In genomic region chr1:111507411-111508201, GRCh38 we compare ENCODE assay signal across 1 cellular context.
TF ChIP-seq lines count a peak whose summit lies in the region.

No MANE protein-coding gene starts in this region.

TF ChIP-seq in HepG2, 621 proteins besides CTCF, POLR2A, EP300 and RAD21 (continued from another document and continues in another):
- TF ChIP-seq KAT7 (CRISPR knock-in tag; IDR thresholded peaks at IDR 0.05; ENCODE audit: borderline replicate concordance) (no peak), KMT2B (CRISPR knock-in tag; IDR thresholded peaks at IDR 0.05) (no peak; the same call in none of the 2 replicates), NR3C1 (CRISPR knock-in tag; IDR thresholded peaks at IDR 0.05) (no peak), SRSF9 (IDR thresholded peaks at IDR 0.05; ENCODE audit: borderline replicate concordance, insufficient read depth, low read depth, low read length, poor library complexity, severe bottlenecking) (no peak), MLLT10 (CRISPR knock-in tag; IDR thresholded peaks at IDR 0.05) (no peak), ZNF446 (CRISPR knock-in tag; IDR thresholded peaks at IDR 0.05) (0 out of 2 replicates have a peak, but pooled peaks have one; percentile 17), BRD4 (CRISPR knock-in tag; IDR thresholded peaks at IDR 0.05) (peak; percentile 37; the same call in 1 of the 2 replicates), ZNF747 (CRISPR knock-in tag; IDR thresholded peaks at IDR 0.05; ENCODE audit: borderline replicate concordance) (peak; percentile 77), ZNF552 (CRISPR knock-in tag; IDR thresholded peaks at IDR 0.05; ENCODE audit: borderline replicate concordance) (no peak), PHF5A (CRISPR knock-in tag; IDR thresholded peaks at IDR 0.05; ENCODE audit: low read depth, unreplicated experiment) (no peak), ARNT2 (CRISPR knock-in tag; IDR thresholded peaks at IDR 0.05; ENCODE audit: low read depth) (peak; percentile 83; the same call in 1 of the 2 replicates), ZNF263 (CRISPR knock-in tag; IDR thresholded peaks at IDR 0.05) (peak; percentile 36; the same call in 1 of the 2 replicates), ZNF225 (CRISPR knock-in tag; IDR thresholded peaks at IDR 0.05) (peak; percentile 75), NFIB (CRISPR knock-in tag; IDR thresholded peaks at IDR 0.05; ENCODE audit: borderline replicate concordance) (no peak), ZNF329 (CRISPR knock-in tag; IDR thresholded peaks at IDR 0.05; ENCODE audit: low read depth) (no peak), KDM3A (CRISPR knock-in tag; IDR thresholded peaks at IDR 0.05; ENCODE audit: low read depth) (no peak; the same call in 1 of the 2 replicates), SMARCE1 (IDR thresholded peaks at IDR 0.05; ENCODE audit: borderline replicate concordance) (no peak), FIP1L1 (IDR thresholded peaks at IDR 0.05; ENCODE audit: borderline replicate concordance, insufficient read depth, low read depth, low read length) (0 out of 2 replicates have a peak, but pooled peaks have one; percentile 24), ZNF230 (CRISPR knock-in tag; IDR thresholded peaks at IDR 0.05) (no peak), DMTF1 (CRISPR knock-in tag; IDR thresholded peaks at IDR 0.05) (no peak), TBX2 (CRISPR knock-in tag; IDR thresholded peaks at IDR 0.05; ENCODE audit: borderline replicate concordance) (peak; percentile 62; the same call in 1 of the 2 replicates), ZNF431 (CRISPR knock-in tag; IDR thresholded peaks at IDR 0.05; ENCODE audit: borderline replicate concordance, low read depth) (no peak), ZNF281 (CRISPR knock-in tag; IDR thresholded peaks at IDR 0.05; ENCODE audit: borderline replicate concordance) (peak; percentile 93), HOXA9 (CRISPR knock-in tag; IDR thresholded peaks at IDR 0.05; ENCODE audit: borderline replicate concordance) (no peak), MIER2 (CRISPR knock-in tag; IDR thresholded peaks at IDR 0.05) (no peak), ZNF530 (CRISPR knock-in tag; IDR thresholded peaks at IDR 0.05; ENCODE audit: low read depth) (no peak), ZMAT3 (CRISPR knock-in tag; conservative IDR thresholded peaks at IDR 0.05) (0 out of 2 replicates have a peak, but pooled peaks have one; percentile 65), ELF1 (CRISPR knock-in tag; IDR thresholded peaks at IDR 0.05) (no peak; the same call in 1 of the 2 replicates), ZSCAN20 (CRISPR knock-in tag; IDR thresholded peaks at IDR 0.05; ENCODE audit: borderline replicate concordance) (0 out of 2 replicates have a peak, but pooled peaks have one; percentile 24), ZNF75D (CRISPR knock-in tag; IDR thresholded peaks at IDR 0.05; ENCODE audit: borderline replicate concordance) (no peak), POGK (CRISPR knock-in tag; conservative IDR thresholded peaks at IDR 0.05) (peak; percentile 87), ZNF598 (CRISPR knock-in tag; IDR thresholded peaks at IDR 0.05; ENCODE audit: borderline replicate concordance) (no peak), TBP (CRISPR knock-in tag; IDR thresholded peaks at IDR 0.05) (no peak), KDM5B (CRISPR knock-in tag; IDR thresholded peaks at IDR 0.05; ENCODE audit: borderline replicate concordance) (0 out of 2 replicates have a peak, but pooled peaks have one; percentile 39), MAZ (IDR thresholded peaks at IDR 0.05; ENCODE audit: borderline replicate concordance, low read depth, low read length) (0 out of 2 replicates have a peak, but pooled peaks have one; percentile 44), MAZ (CRISPR knock-in tag; IDR thresholded peaks at IDR 0.05; ENCODE audit: low read depth) (peak; percentile 67; the same call in 1 of the 2 replicates), SPEN (CRISPR knock-in tag; IDR thresholded peaks at IDR 0.05; ENCODE audit: low read depth) (peak; percentile 32; the same call in 1 of the 2 replicates), ZNF550 (CRISPR knock-in tag; IDR thresholded peaks at IDR 0.05; ENCODE audit: borderline replicate concordance) (peak; percentile 75; the same call in 1 of the 2 replicates), ZNF607 (CRISPR knock-in tag; IDR thresholded peaks at IDR 0.05; ENCODE audit: borderline replicate concordance) (no peak), ZNF318 (CRISPR knock-in tag; IDR thresholded peaks at IDR 0.05) (no peak)
- TF ChIP-seq, protein P1, sequence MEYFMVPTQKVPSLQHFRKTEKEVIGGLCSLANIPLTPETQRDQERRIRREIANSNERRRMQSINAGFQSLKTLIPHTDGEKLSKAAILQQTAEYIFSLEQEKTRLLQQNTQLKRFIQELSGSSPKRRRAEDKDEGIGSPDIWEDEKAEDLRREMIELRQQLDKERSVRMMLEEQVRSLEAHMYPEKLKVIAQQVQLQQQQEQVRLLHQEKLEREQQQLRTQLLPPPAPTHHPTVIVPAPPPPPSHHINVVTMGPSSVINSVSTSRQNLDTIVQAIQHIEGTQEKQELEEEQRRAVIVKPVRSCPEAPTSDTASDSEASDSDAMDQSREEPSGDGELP (IDR thresholded peaks at IDR 0.05; ENCODE audit: borderline replicate concordance, low read depth) = no peak
- TF ChIP-seq, protein P2, sequence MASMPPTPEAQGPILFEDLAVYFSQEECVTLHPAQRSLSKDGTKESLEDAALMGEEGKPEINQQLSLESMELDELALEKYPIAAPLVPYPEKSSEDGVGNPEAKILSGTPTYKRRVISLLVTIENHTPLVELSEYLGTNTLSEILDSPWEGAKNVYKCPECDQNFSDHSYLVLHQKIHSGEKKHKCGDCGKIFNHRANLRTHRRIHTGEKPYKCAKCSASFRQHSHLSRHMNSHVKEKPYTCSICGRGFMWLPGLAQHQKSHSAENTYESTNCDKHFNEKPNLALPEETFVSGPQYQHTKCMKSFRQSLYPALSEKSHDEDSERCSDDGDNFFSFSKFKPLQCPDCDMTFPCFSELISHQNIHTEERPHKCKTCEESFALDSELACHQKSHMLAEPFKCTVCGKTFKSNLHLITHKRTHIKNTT (CRISPR knock-in tag; IDR thresholded peaks at IDR 0.05) = no peak
- TF ChIP-seq, protein P3, sequence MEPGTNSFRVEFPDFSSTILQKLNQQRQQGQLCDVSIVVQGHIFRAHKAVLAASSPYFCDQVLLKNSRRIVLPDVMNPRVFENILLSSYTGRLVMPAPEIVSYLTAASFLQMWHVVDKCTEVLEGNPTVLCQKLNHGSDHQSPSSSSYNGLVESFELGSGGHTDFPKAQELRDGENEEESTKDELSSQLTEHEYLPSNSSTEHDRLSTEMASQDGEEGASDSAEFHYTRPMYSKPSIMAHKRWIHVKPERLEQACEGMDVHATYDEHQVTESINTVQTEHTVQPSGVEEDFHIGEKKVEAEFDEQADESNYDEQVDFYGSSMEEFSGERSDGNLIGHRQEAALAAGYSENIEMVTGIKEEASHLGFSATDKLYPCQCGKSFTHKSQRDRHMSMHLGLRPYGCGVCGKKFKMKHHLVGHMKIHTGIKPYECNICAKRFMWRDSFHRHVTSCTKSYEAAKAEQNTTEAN (CRISPR knock-in tag; conservative IDR thresholded peaks at IDR 0.05) = no peak
- TF ChIP-seq, protein P4, sequence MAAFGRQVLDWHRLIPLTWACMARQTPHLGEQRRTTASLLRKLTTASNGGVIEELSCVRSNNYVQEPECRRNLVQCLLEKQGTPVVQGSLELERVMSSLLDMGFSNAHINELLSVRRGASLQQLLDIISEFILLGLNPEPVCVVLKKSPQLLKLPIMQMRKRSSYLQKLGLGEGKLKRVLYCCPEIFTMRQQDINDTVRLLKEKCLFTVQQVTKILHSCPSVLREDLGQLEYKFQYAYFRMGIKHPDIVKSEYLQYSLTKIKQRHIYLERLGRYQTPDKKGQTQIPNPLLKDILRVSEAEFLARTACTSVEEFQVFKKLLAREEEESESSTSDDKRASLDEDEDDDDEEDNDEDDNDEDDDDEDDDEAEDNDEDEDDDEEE (CRISPR knock-in tag; IDR thresholded peaks at IDR 0.05) = no peak
